In genomic region chr15:63940956-63941620, GRCh38 we compare ENCODE assay signal across 13 cellular contexts.
DNase-seq lines count a peak whose midpoint lies in the region; ATAC-seq and TF ChIP-seq lines count a peak whose summit lies in the region.
"Had no signal": no experiment of that assay in that cellular context is flagged by ENCODE, and none has a peak within 500 bp of the region (broad histone marks: within the 10 kb centered on the region; RNA-seq: fewer than 3 reads in every experiment).

No MANE protein-coding gene starts in this region.

- no peak for TF ChIP-seq CTCF in CD4-positive, alpha-beta T cell (IDR thresholded peaks at IDR 0.05)
- TF ChIP-seq CTCF in brain (conservative IDR thresholded peaks at IDR 0.05): no peak
- no peak for TF ChIP-seq CTCF in endothelial cell (IDR thresholded peaks at IDR 0.05; ENCODE audit: unreplicated experiment)
- no peak for TF ChIP-seq CTCF in nephron progenitor cell (IDR thresholded peaks at IDR 0.05)

- intact Hi-C loops in CD4-positive, alpha-beta T cell (cut with DNase I, micrococcal nuclease): loop anchor here in 1 of 2 experiments (5.0 kb wide), 1 partner anchor 109 kb away; the partner anchor contains the start of gene HERC1

- CTCF ChIA-PET in CD4-positive, alpha-beta T cell (lab: Charles Lee): interaction anchor here (1.0 to 1.3 kb wide), 3 partner anchors 10 to 126 kb away, joined by 3 to 4 read pairs (median 3); no protein-coding TSS in a partner anchor

- ATAC-seq in CD4-positive, alpha-beta T cell (ENCODE audit: poor library complexity): no peak
- ATAC-seq in naive thymus-derived CD8-positive, alpha-beta T cell: no peak
- no peak for ATAC-seq in GM21576 (IDR thresholded peaks at IDR 0.05; ENCODE audit: unreplicated experiment)
- ATAC-seq: mucosa of descending colon had no signal

- H3K9me3 ChIP-seq in CD4-positive, alpha-beta T cell (ENCODE audit: control insufficient read depth, low read length): no peaks in the 10 kb centered on the region
- H3K9me3 ChIP-seq: BLaER1 treated with 17β-estradiol and CSF1 and Interleukin-3, amounts not matched to agents 10 nM and 100 nM; mucosa of descending colon had no signal

- H3K4me1 Mint-ChIP-seq in CD4-positive, alpha-beta T cell (ENCODE audit: low read depth): peaks cover 46% of the 10 kb centered on the region
- H3K4me1 Mint-ChIP-seq in brain (peaks cover 21% of the 10 kb centered on the region), endothelial cell (ENCODE audit: unreplicated experiment) (peaks cover 43% of the 10 kb centered on the region), nephron progenitor cell (peaks cover 19% of the 10 kb centered on the region)
- peaks cover 25 to 52% (median 37%) of the 10 kb centered on the region in 4 donors for H3K4me1 Mint-ChIP-seq in naive thymus-derived CD8-positive, alpha-beta T cell

- no peak for DNase-seq in CD4-positive, alpha-beta T cell
- DNase-seq in G401 (ENCODE audit: low spot score) (peak; percentile 84), endothelial cell (ENCODE audit: low spot score) (no peak), nephron progenitor cell (no peak), globus pallidus (ENCODE audit: low spot score) (no peak)
- DNase-seq in naive thymus-derived CD8-positive, alpha-beta T cell: no peak
- DNase-seq: activated CD4-positive, alpha-beta T cell treated with anti-CD3 and anti-CD28 coated beads, Interleukin-2, amount 50 U/mL, for 4 hours; activated naive CD8-positive, alpha-beta T cell treated with anti-CD3 and anti-CD28 coated beads for 36 hours; mucosa of descending colon; NCI-H2107 had no signal

- in situ Hi-C loops in G401 (cut with HindIII; ENCODE audit: low sequenced_read_pairs): no loop called here

- POLR2A ChIA-PET in CD4-positive, alpha-beta T cell (lab: Charles Lee): interaction anchor here (1.0 kb wide), 1 partner anchor 70 kb away, joined by 3 read pairs; no protein-coding TSS in a partner anchor
- POLR2A ChIA-PET in naive thymus-derived CD8-positive, alpha-beta T cell (lab: Charles Lee): interaction anchor here (1.9 kb wide), 1 partner anchor 108 kb away, joined by 6 read pairs; the partner anchor contains the start of gene HERC1

- H3K27ac ChIP-seq in CD4-positive, alpha-beta T cell (ENCODE audit: low read depth, low read length): no peak overlapping the region
- H3K27ac ChIP-seq: BLaER1 treated with 17β-estradiol and CSF1 and Interleukin-3, amounts not matched to agents 10 nM and 100 nM had no signal

- no peak overlapping the region for H3K4me3 Mint-ChIP-seq in CD4-positive, alpha-beta T cell
- H3K4me3 Mint-ChIP-seq in brain (no peak overlapping the region), endothelial cell (ENCODE audit: unreplicated experiment) (no peak overlapping the region), nephron progenitor cell (no peak overlapping the region)
- H3K4me3 Mint-ChIP-seq in naive thymus-derived CD8-positive, alpha-beta T cell: no peak overlapping the region
- H3K4me3 Mint-ChIP-seq: activated naive CD8-positive, alpha-beta T cell treated with anti-CD3 and anti-CD28 coated beads for 36 hours had no signal

- no peaks in the 10 kb centered on the region for H3K9me3 Mint-ChIP-seq in CD4-positive, alpha-beta T cell
- H3K9me3 Mint-ChIP-seq in brain (peaks cover 0 to 2% (median 0%) of the 10 kb centered on the region in 5 experiments), endothelial cell (ENCODE audit: unreplicated experiment) (no peaks in the 10 kb centered on the region), nephron progenitor cell (no peaks in the 10 kb centered on the region)
- no peaks in the 10 kb centered on the region for H3K9me3 Mint-ChIP-seq in naive thymus-derived CD8-positive, alpha-beta T cell
- H3K9me3 Mint-ChIP-seq: activated naive CD8-positive, alpha-beta T cell treated with anti-CD3 and anti-CD28 coated beads for 36 hours had no signal

- no peaks in the 10 kb centered on the region for H3K36me3 Mint-ChIP-seq in CD4-positive, alpha-beta T cell (ENCODE audit: low read depth)
- no peaks in the 10 kb centered on the region for H3K36me3 Mint-ChIP-seq in brain
- no peaks in the 10 kb centered on the region for H3K36me3 Mint-ChIP-seq in naive thymus-derived CD8-positive, alpha-beta T cell
- H3K36me3 Mint-ChIP-seq in endothelial cell (ENCODE audit: low read depth, unreplicated experiment): peaks cover 7% of the 10 kb centered on the region
- H3K36me3 Mint-ChIP-seq in nephron progenitor cell (ENCODE audit: low read depth): no peaks in the 10 kb centered on the region

- no peaks in the 10 kb centered on the region for H3K27me3 ChIP-seq in CD4-positive, alpha-beta T cell (ENCODE audit: control insufficient read depth, insufficient read depth, low read length)
- H3K27me3 ChIP-seq: BLaER1 treated with 17β-estradiol and CSF1 and Interleukin-3, amounts not matched to agents 10 nM and 100 nM had no signal

- peak overlapping the region; percentile 59 for H3K27ac Mint-ChIP-seq in CD4-positive, alpha-beta T cell
- H3K27ac Mint-ChIP-seq in brain (peak overlapping the region in 3 of 5 experiments; percentile 48 to 85 (median 78)), endothelial cell (ENCODE audit: unreplicated experiment) (no peak overlapping the region), nephron progenitor cell (no peak overlapping the region)
- H3K27ac Mint-ChIP-seq in naive thymus-derived CD8-positive, alpha-beta T cell: peak overlapping the region in 7 of 10 donors; percentile 33 to 83 (median 57)
- H3K27ac Mint-ChIP-seq: activated naive CD8-positive, alpha-beta T cell treated with anti-CD3 and anti-CD28 coated beads for 36 hours had no signal

- no peaks in the 10 kb centered on the region for H3K27me3 Mint-ChIP-seq in CD4-positive, alpha-beta T cell
- H3K27me3 Mint-ChIP-seq in brain: peaks cover 5% of the 10 kb centered on the region
- H3K27me3 Mint-ChIP-seq in naive thymus-derived CD8-positive, alpha-beta T cell: no peaks in the 10 kb centered on the region
- H3K27me3 Mint-ChIP-seq in endothelial cell (ENCODE audit: unreplicated experiment): peaks cover 11% of the 10 kb centered on the region
- H3K27me3 Mint-ChIP-seq in nephron progenitor cell (ENCODE audit: low read depth, poor library complexity): peaks cover 13% of the 10 kb centered on the region
- H3K27me3 Mint-ChIP-seq: activated naive CD8-positive, alpha-beta T cell treated with anti-CD3 and anti-CD28 coated beads for 36 hours had no signal

Comparison
In these comparisons a context has a peak if more than half of its experiments do, and no peak if none do; other contexts are left out.
1. H3K27ac Mint-ChIP-seq: peak in CD4-positive, alpha-beta T cell (single experiment), brain (3 of 5) and naive thymus-derived CD8-positive, alpha-beta T cell (7 of 10); none in endothelial cell (single experiment) and nephron progenitor cell (single experiment).